In genomic region chr15:52466134-52466701, GRCh38 we compare ENCODE assay signal across 8 cellular contexts.
DNase-seq lines count a peak whose midpoint lies in the region; ATAC-seq and TF ChIP-seq lines count a peak whose summit lies in the region.

No MANE protein-coding gene starts in this region.

- ATAC-seq in GM21390 (IDR thresholded peaks at IDR 0.05; ENCODE audit: unreplicated experiment) (peak; percentile 90), HG03565 (IDR thresholded peaks at IDR 0.05; ENCODE audit: unreplicated experiment) (peak; percentile 84)

- H3K27me3 Mint-ChIP-seq in activated T-helper 2 cell treated with anti-CD3 and anti-CD28 coated beads, Interferon-gamma antibody, Interleukin-2, Interleukin-4, amounts not matched to agents 10 μg/mL and 5 μg/mL and 100 μg/mL, durations not matched to agents 14 hours and 24 hours and 36 hours (ENCODE audit: low read depth): no peaks in the 10 kb centered on the region
- H3K27me3 Mint-ChIP-seq in neural progenitor cell (ENCODE audit: insufficient read depth, low read depth): no peaks in the 10 kb centered on the region

- H2AFZ ChIP-seq in neural progenitor cell (replicated peaks): no peak overlapping the region

- no peak overlapping the region for H3K9ac ChIP-seq in neural progenitor cell

- peaks cover 43% of the 10 kb centered on the region for H3K4me1 Mint-ChIP-seq in activated T-helper 2 cell treated with anti-CD3 and anti-CD28 coated beads, Interferon-gamma antibody, Interleukin-2, Interleukin-4, amounts not matched to agents 10 μg/mL and 5 μg/mL and 100 μg/mL, durations not matched to agents 14 hours and 24 hours and 36 hours (ENCODE audit: low read depth)
- H3K4me1 Mint-ChIP-seq in neural progenitor cell: no peaks in the 10 kb centered on the region

- H3K9me3 ChIP-seq in neural progenitor cell (ENCODE audit: low read depth): no peaks in the 10 kb centered on the region

- no peaks in the 10 kb centered on the region for H3K79me2 ChIP-seq in neural progenitor cell (ENCODE audit: low read depth)

- peaks cover 9% of the 10 kb centered on the region for H3K4me1 ChIP-seq in neural progenitor cell

- peak; percentile 99 for DNase-seq in GM12865 (ENCODE audit: low read depth)
- peak; percentile 48 for DNase-seq in activated T-helper 2 cell treated with anti-CD3 and anti-CD28 coated beads, Interferon-gamma antibody, Interleukin-2, Interleukin-4, amounts not matched to agents 10 μg/mL and 5 μg/mL and 100 μg/mL, durations not matched to agents 14 hours and 24 hours and 36 hours (ENCODE audit: low spot score)
- peak; percentile 13 for DNase-seq in neural progenitor cell (ENCODE audit: low spot score)
- DNase-seq in OCI-M2 (lab: John Stamatoyannopoulos, UW; ENCODE audit: unreplicated experiment): no peak
- DNase-seq in NCI-H2029 treated with DMSO at 0.1 percent for 48 hours (lab: John Stamatoyannopoulos, UW): no peak
- DNase-seq in NCI-H2107 treated with DMSO at 0.1 percent for 48 hours (lab: John Stamatoyannopoulos, UW; ENCODE audit: unreplicated experiment): no peak

- peak; percentile 57 for TF ChIP-seq CTCF in GM12865 (IDR thresholded peaks at IDR 0.05; ENCODE audit: insufficient read depth, low read depth, low read length, missing control alignments)
- TF ChIP-seq CTCF in neural progenitor cell (IDR thresholded peaks at IDR 0.05): no peak

- no peaks in the 10 kb centered on the region for H3F3A ChIP-seq in neural progenitor cell (ENCODE audit: low read depth)

- no peaks in the 10 kb centered on the region for H3K36me3 ChIP-seq in neural progenitor cell

- intact Hi-C loops in activated T-helper 2 cell treated with anti-CD3 and anti-CD28 coated beads, Interferon-gamma antibody, Interleukin-2, Interleukin-4, amounts not matched to agents 10 μg/mL and 5 μg/mL and 100 μg/mL, durations not matched to agents 14 hours and 24 hours and 36 hours (cut with micrococcal nuclease): loop anchor here (1.0 kb wide), 1 partner anchor 22 kb away; no protein-coding TSS in a partner anchor

- H3K4me3 ChIP-seq in GM12865 (ENCODE audit: low read depth, low read length) (peak overlapping the region; percentile 42), neural progenitor cell (no peak overlapping the region)

- H3K36me3 Mint-ChIP-seq in activated T-helper 2 cell treated with anti-CD3 and anti-CD28 coated beads, Interferon-gamma antibody, Interleukin-2, Interleukin-4, amounts not matched to agents 10 μg/mL and 5 μg/mL and 100 μg/mL, durations not matched to agents 14 hours and 24 hours and 36 hours (ENCODE audit: low read depth): peaks cover 10% of the 10 kb centered on the region
- no peaks in the 10 kb centered on the region for H3K36me3 Mint-ChIP-seq in neural progenitor cell

- no peak overlapping the region for H3K27ac ChIP-seq in neural progenitor cell

- peak overlapping the region; percentile 55 for H3K27ac Mint-ChIP-seq in activated T-helper 2 cell treated with anti-CD3 and anti-CD28 coated beads, Interferon-gamma antibody, Interleukin-2, Interleukin-4, amounts not matched to agents 10 μg/mL and 5 μg/mL and 100 μg/mL, durations not matched to agents 14 hours and 24 hours and 36 hours
- H3K27ac Mint-ChIP-seq in neural progenitor cell: no peak overlapping the region

- H3K4me2 ChIP-seq in neural progenitor cell: no peak overlapping the region

- peaks cover 5% of the 10 kb centered on the region for H3K9me3 Mint-ChIP-seq in activated T-helper 2 cell treated with anti-CD3 and anti-CD28 coated beads, Interferon-gamma antibody, Interleukin-2, Interleukin-4, amounts not matched to agents 10 μg/mL and 5 μg/mL and 100 μg/mL, durations not matched to agents 14 hours and 24 hours and 36 hours
- peaks cover 10% of the 10 kb centered on the region for H3K9me3 Mint-ChIP-seq in neural progenitor cell

- H3K27me3 ChIP-seq in neural progenitor cell: no peaks in the 10 kb centered on the region

- no peaks in the 10 kb centered on the region for H4K20me1 ChIP-seq in neural progenitor cell (ENCODE audit: low read depth)

- H3K4me3 Mint-ChIP-seq in activated T-helper 2 cell treated with anti-CD3 and anti-CD28 coated beads, Interferon-gamma antibody, Interleukin-2, Interleukin-4, amounts not matched to agents 10 μg/mL and 5 μg/mL and 100 μg/mL, durations not matched to agents 14 hours and 24 hours and 36 hours (ENCODE audit: low read depth): no peak overlapping the region
- no peak overlapping the region for H3K4me3 Mint-ChIP-seq in neural progenitor cell

Comparison
In these comparisons a context has a peak if more than half of its experiments do, and no peak if none do; other contexts are left out.
1. DNase-seq: peak in GM12865 (single experiment), activated T-helper 2 cell treated with anti-CD3 and anti-CD28 coated beads, Interferon-gamma antibody, Interleukin-2, Interleukin-4, amounts not matched to agents 10 μg/mL and 5 μg/mL and 100 μg/mL, durations not matched to agents 14 hours and 24 hours and 36 hours (single experiment) and neural progenitor cell (single experiment); none in OCI-M2 (single experiment), NCI-H2029 treated with DMSO at 0.1 percent for 48 hours (single experiment) and NCI-H2107 treated with DMSO at 0.1 percent for 48 hours (single experiment).